In genomic region chr3:196868297-196868661, GRCh38 we compare ENCODE assay signal across 8 cellular contexts. TPM values are rescaled to one million over a fixed set of nuclear protein-coding genes. Genes with fewer than 3 reads are reported as not detected.
DNase-seq lines count a peak whose midpoint lies in the region; ATAC-seq and TF ChIP-seq lines count a peak whose summit lies in the region.

No MANE protein-coding gene starts in this region.

- peak overlapping the region; percentile 83 to 84 for H3K9ac ChIP-seq in duodenal mucosa (ENCODE audit: low read depth in 1 of 2, low read length in 2 of 2)

- peak overlapping the region; percentile 99 for H3K4me3 ChIP-seq in Caco-2 (ENCODE audit: low read depth, low read length)
- H3K4me3 ChIP-seq in duodenal mucosa (ENCODE audit: low read depth in 1 of 2, low read length in 2 of 2) = peak overlapping the region; percentile 84 to 94
- peak overlapping the region; percentile 97 for H3K4me3 ChIP-seq in lower lobe of right lung

- no peaks in the 10 kb centered on the region for H3K27me3 Mint-ChIP-seq in Caco-2 (ENCODE audit: insufficient read depth, unreplicated experiment)

- peaks cover 24% of the 10 kb centered on the region for H3K36me3 Mint-ChIP-seq in Caco-2 (ENCODE audit: insufficient read depth, unreplicated experiment)

- H3K36me3 ChIP-seq in Caco-2 (ENCODE audit: control insufficient read depth, insufficient read depth, low read length) (no peaks in the 10 kb centered on the region; the same call in 1 of the 2 replicates), duodenal mucosa (ENCODE audit: control insufficient read depth in 1 of 2, insufficient read depth in 2 of 2, low read length in 2 of 2) (peaks cover 0 to 4% of the 10 kb centered on the region in 2 donors), lower lobe of right lung (peaks cover 6% of the 10 kb centered on the region)

- TF ChIP-seq CTCF in Caco-2 (IDR thresholded peaks at IDR 0.05; ENCODE audit: insufficient read depth in 1 of 2, low read depth in 1 of 2, low read length in 1 of 2, severe bottlenecking in 1 of 2, unreplicated experiment in 1 of 2) = no peak
- TF ChIP-seq CTCF in lower lobe of right lung (IDR thresholded peaks at IDR 0.05) = no peak

- no peaks in the 10 kb centered on the region for H3K9me3 Mint-ChIP-seq in Caco-2 (ENCODE audit: unreplicated experiment)

- H3K4me1 Mint-ChIP-seq in Caco-2 (ENCODE audit: low read depth, unreplicated experiment) = no peaks in the 10 kb centered on the region

- BruUV-seq in Caco-2 (replicated peaks; lab: Mats Ljungman, UMichigan) = no TSS peak

- H3K27me3 ChIP-seq in Caco-2 (replicated peaks; ENCODE audit: control insufficient read depth, insufficient read depth, low read length) = no peaks in the 10 kb centered on the region
- H3K27me3 ChIP-seq in duodenal mucosa (ENCODE audit: control insufficient read depth in 1 of 2, insufficient read depth in 2 of 2, low read length in 2 of 2) = no peaks in the 10 kb centered on the region
- H3K27me3 ChIP-seq in lower lobe of right lung (ENCODE audit: low read depth) = no peaks in the 10 kb centered on the region

- ATAC-seq in GM19328 (IDR thresholded peaks at IDR 0.05; ENCODE audit: unreplicated experiment) = peak; percentile 23
- peak; percentile 16 for ATAC-seq in HG03378 (IDR thresholded peaks at IDR 0.05; ENCODE audit: unreplicated experiment)
- peak; percentile 43 to 63 for ATAC-seq in lower lobe of right lung

- POLR2A ChIA-PET in Caco-2 (lab: Charles Lee) = interaction anchor here (0.6 to 1.6 kb wide), 7 partner anchors 18 to 156 kb away, joined by 3 to 12 read pairs (median 6); partner anchors contain the start of genes CEP19, NCBP2, PAK2 and PIGX

- H3K4me1 ChIP-seq in Caco-2 = no peaks in the 10 kb centered on the region
- peaks cover 6 to 15% of the 10 kb centered on the region in 2 donors for H3K4me1 ChIP-seq in duodenal mucosa (ENCODE audit: control insufficient read depth in 1 of 2, insufficient read depth in 2 of 2, low read length in 2 of 2)
- peaks cover 32% of the 10 kb centered on the region for H3K4me1 ChIP-seq in lower lobe of right lung

- peak in 1 of 2 experiments; percentile 53 for DNase-seq in Caco-2
- DNase-seq in SW480 (ENCODE audit: low spot score) = peak; percentile 45
- peak; percentile 52 for DNase-seq in lower lobe of right lung
- no peak for DNase-seq in middle frontal gyrus (ENCODE audit: extremely low spot score, low spot score)

- CTCF ChIA-PET in Caco-2 (lab: Charles Lee) = interaction anchor here (1.9 kb wide), 1 partner anchor 74 kb away, joined by 7 read pairs; the partner anchor contains the start of gene NCBP2

- H3K27ac Mint-ChIP-seq in Caco-2 (ENCODE audit: unreplicated experiment) = peak overlapping the region; percentile 81

- H3K9me3 ChIP-seq in Caco-2 (no peaks in the 10 kb centered on the region), duodenal mucosa (ENCODE audit: control insufficient read depth in 1 of 2, low read length in 2 of 2) (no peaks in the 10 kb centered on the region), lower lobe of right lung (no peaks in the 10 kb centered on the region)

- H3K27ac ChIP-seq in duodenal mucosa (ENCODE audit: low read depth, low read length) = peak overlapping the region; percentile 98
- peak overlapping the region; percentile 99 for H3K27ac ChIP-seq in lower lobe of right lung
- H3K27ac ChIP-seq in temporal lobe (ENCODE audit: low read depth, low read length) = peak overlapping the region; percentile 59

- peak overlapping the region; percentile 90 for H3K4me3 Mint-ChIP-seq in Caco-2 (ENCODE audit: unreplicated experiment)

- intact Hi-C loops in Caco-2 (cut with micrococcal nuclease; ENCODE audit: unreplicated experiment) (loop anchor here (5.0 kb wide), 1 partner anchor 74 kb away; the partner anchor contains the start of gene NCBP2), lower lobe of right lung (cut with DNase I) (no loop called here)

RNA-seq across cellular contexts. Expression of gene SENP5, which starts 0.6 kb away (rescaled TPM):
- total RNA-seq in Caco-2 (2022) = 33.6 and 36.8 TPM in 2 replicates
- total RNA-seq in lower lobe of right lung = 29.7 TPM
- total RNA-seq in temporal lobe = 40.3 TPM
